In genomic region chr10:97578171-97578844, GRCh38 we compare ENCODE assay signal across 18 cellular contexts. TPM values are rescaled to one million over a fixed set of nuclear protein-coding genes. Genes with fewer than 3 reads are reported as not detected.
DNase-seq lines count a peak whose midpoint lies in the region; ATAC-seq, FAIRE-seq and TF ChIP-seq lines count a peak whose summit lies in the region.
"Had no signal": no experiment of that assay in that cellular context is flagged by ENCODE, and none has a peak within 500 bp of the region (broad histone marks: within the 10 kb centered on the region; RNA-seq: fewer than 3 reads in every experiment).

No MANE protein-coding gene starts in this region.

- WGBS in HepG2 (ENCODE audit: low lambda C conversion rate): 84% methylated on average over 33 of the region's 40 CpGs

- TF ChIP-seq POLR2A in gastrocnemius medialis (IDR thresholded peaks at IDR 0.05) (no peak), HepG2 (IDR thresholded peaks at IDR 0.05; ENCODE audit: insufficient read depth in 1 of 2, low read depth in 2 of 2, low read length in 2 of 2) (no peak)

- no peaks in the 10 kb centered on the region for H4K20me1 ChIP-seq in HepG2 (ENCODE audit: insufficient read depth, low read length)

- in situ Hi-C loops in astrocyte of the spinal cord (cut with HindIII; ENCODE audit: low sequenced_read_pairs): no loop called here
- in situ Hi-C loops in gastrocnemius medialis (cut with MboI; ENCODE audit: low sequenced_read_pairs in 4 of 4): no loop called here
- in situ Hi-C loops in HepG2 (cut with HindIII; ENCODE audit: extremely low pct_ligation_motif_present, low pct_unique_long_range_greater_than_20kb): no loop called here

- POLR2A ChIA-PET in HepG2 (lab: Yijun Ruan, JAX): no interaction called here

- no peak overlapping the region for H2AFZ ChIP-seq in HepG2 (ENCODE audit: low read length)

- intact Hi-C loops in gastrocnemius medialis (cut with DNase I; ENCODE audit: low total_unique reads): no loop called here
- intact Hi-C loops in HepG2 (cut with micrococcal nuclease; ENCODE audit: unreplicated experiment): no loop called here

- H3K4me1 ChIP-seq in gastrocnemius medialis: peaks cover 27% of the 10 kb centered on the region in 2 donors
- H3K4me1 ChIP-seq in HepG2 (ENCODE audit: insufficient read depth, low read length): peaks cover 18% of the 10 kb centered on the region

- no peak for TF ChIP-seq CTCF in astrocyte of the spinal cord (IDR thresholded peaks at IDR 0.05; ENCODE audit: low read depth, low read length)
- TF ChIP-seq CTCF in foreskin fibroblast (IDR thresholded peaks at IDR 0.05; ENCODE audit: low read depth, low read length): no peak
- TF ChIP-seq CTCF in gastrocnemius medialis (IDR thresholded peaks at IDR 0.05 in 4 of 5, conservative IDR thresholded peaks at IDR 0.05 in 1 of 5): no peak
- no peak for TF ChIP-seq CTCF in HepG2 (CRISPR knock-in tag; IDR thresholded peaks at IDR 0.05)

- H3K9ac ChIP-seq in HepG2 (ENCODE audit: insufficient read depth, low read depth, low read length): no peak overlapping the region

- H3K27me3 ChIP-seq in H7 (ENCODE audit: control insufficient read depth, insufficient read depth, low read length) (no peaks in the 10 kb centered on the region), gastrocnemius medialis (no peaks in the 10 kb centered on the region), HepG2 (ENCODE audit: control insufficient read depth in 1 of 2, insufficient read depth in 2 of 2, low read length in 2 of 2) (peaks cover 0 to 12% of the 10 kb centered on the region in 2 experiments; a peak in 1 of 5 replicates)
- H3K27me3 ChIP-seq: BE2C had no signal

- H3K36me3 ChIP-seq in H7 (replicated peaks; ENCODE audit: control insufficient read depth, insufficient read depth, low read length) (no peaks in the 10 kb centered on the region), gastrocnemius medialis (peaks cover 0 to 21% of the 10 kb centered on the region in 2 donors), HepG2 (replicated peaks in 1 of 2; ENCODE audit: control insufficient read depth in 1 of 2, insufficient read depth in 2 of 2, low read length in 2 of 2) (no peaks in the 10 kb centered on the region)
- H3K36me3 ChIP-seq: BE2C had no signal

- H3K4me3 ChIP-seq in H7 (ENCODE audit: insufficient read depth, low read depth, low read length) (no peak overlapping the region), astrocyte of the spinal cord (ENCODE audit: low read depth, low read length) (peak overlapping the region; percentile 17), foreskin fibroblast (ENCODE audit: low read depth in 1 of 2, low read length in 2 of 2) (peak overlapping the region; percentile 7 to 28), gastrocnemius medialis (no peak overlapping the region), HepG2 (replicated peaks in 1 of 3; ENCODE audit: insufficient read depth in 1 of 3, low read depth in 2 of 3, low read length in 3 of 3) (no peak overlapping the region)
- H3K4me3 ChIP-seq: K562 had no signal

- no peak overlapping the region for H3K4me2 ChIP-seq in HepG2 (ENCODE audit: low read depth, low read length)

- CTCF ChIA-PET in HepG2 (lab: Yijun Ruan, JAX; ENCODE audit: low intra/inter-chr PET ratio, low total read pairs): no interaction called here

- no peak for TF ChIP-seq RAD21 in HepG2 (CRISPR knock-in tag; IDR thresholded peaks at IDR 0.05)

- TF ChIP-seq EP300 in HepG2 (IDR thresholded peaks at IDR 0.05; ENCODE audit: low read depth in 2 of 2, low read length in 2 of 2) (no peak), HepG2 (CRISPR knock-in tag; IDR thresholded peaks at IDR 0.05; ENCODE audit: borderline replicate concordance) (no peak)

- H3K79me2 ChIP-seq in HepG2 (ENCODE audit: insufficient read depth, low read length): no peaks in the 10 kb centered on the region

- H3K27ac ChIP-seq in gastrocnemius medialis (peak overlapping the region; percentile 90 to 92 (median 91)), HepG2 (ENCODE audit: extremely low read length, insufficient read depth, low read length) (no peak overlapping the region)

- DNase-seq in H7 (peak; percentile 64), astrocyte of the spinal cord (ENCODE audit: low read depth, low spot score) (no peak), foreskin fibroblast (peak in 1 of 2 donors; percentile 27), gastrocnemius medialis (no peak), hypothalamus (lab: John Stamatoyannopoulos, UW) (no peak), glomerular visceral epithelial cell (ENCODE audit: extremely low spot score) (no peak), NCI-H1694 treated with DMSO at 0.1 percent for 48 hours (lab: John Stamatoyannopoulos, UW) (no peak), HepG2 (ENCODE audit: low spot score) (no peak)
- DNase-seq: BE2C; CD8-positive, alpha-beta T cell; HCEC 1CT; MV-4-11; NCI-H1417; NCI-H1930; NCI-H510A; NCI-H774 had no signal

- FAIRE-seq in HepG2 (lab: Jason Lieb, UNC): no peak
- FAIRE-seq: K562 had no signal

- H3K9me3 ChIP-seq in gastrocnemius medialis (no peaks in the 10 kb centered on the region), HepG2 (ENCODE audit: low read length) (no peaks in the 10 kb centered on the region)
- H3K9me3 ChIP-seq: BE2C had no signal

- ATAC-seq in gastrocnemius medialis: no peak
- ATAC-seq in HepG2: no peak
- ATAC-seq: CD8-positive, alpha-beta T cell; K562 had no signal

- no TSS peak for BruUV-seq in HepG2 (replicated peaks; lab: Mats Ljungman, UMichigan)

RNA-seq across cellular contexts. Expression of gene ANKRD2, which starts 5.7 kb away (rescaled TPM):
- total RNA-seq in H7 (2014; rRNA removed; shearing (Covaris generic)): not detected in 2 replicates
- total RNA-seq in gastrocnemius medialis: 1,000 to 10,000 TPM in 1 of 4 donors, 100 to 1,000 TPM in 3; 105 to 1,024 (median 853) TPM
- not detected in 2 replicates for total RNA-seq in HepG2 (2016; rRNA removed; fragmentation: Illumina TruSeq; extraction: Trizol)
- not detected in 2 replicates for total RNA-seq in HepG2 (2016; cell fraction: cytosol; rRNA removed; fragmentation: Illumina TruSeq; extraction: Trizol; ENCODE audit: low read depth)
- total RNA-seq in HepG2 (2016; cell fraction: insoluble cytoplasmic fraction; rRNA removed; fragmentation: Illumina TruSeq; extraction: Trizol): not detected in 2 replicates
- total RNA-seq in HepG2 (2016; cell fraction: membrane; rRNA removed; fragmentation: Illumina TruSeq; extraction: Trizol): not detected in 2 replicates
- total RNA-seq in HepG2 (2016; cell fraction: nucleus; rRNA removed; fragmentation: Illumina TruSeq; extraction: Trizol): not detected in 2 replicates
- polyA plus RNA-seq in HepG2 (2011; rRNA removed): not detected in 2 replicates
- not detected in 2 replicates for polyA plus RNA-seq in HepG2 (2011; cell fraction: cytosol; rRNA removed)
- polyA plus RNA-seq in HepG2 (2011; cell fraction: nucleus; rRNA removed): not detected in 2 replicates
- polyA plus RNA-seq in HepG2 (2012): not detected in 2 replicates
- polyA plus RNA-seq in HepG2 (2016; cell fraction: cytosol; fragmentation: Illumina TruSeq; extraction: Trizol; ENCODE audit: low read depth): not detected in 2 replicates
- polyA plus RNA-seq in HepG2 (2016; cell fraction: insoluble cytoplasmic fraction; fragmentation: Illumina TruSeq; extraction: Trizol; ENCODE audit: low read depth): not detected in 2 replicates
- polyA plus RNA-seq in HepG2 (2016; cell fraction: membrane; fragmentation: Illumina TruSeq; extraction: Trizol; ENCODE audit: low read depth): not detected in 2 replicates
- not detected in 2 replicates for polyA plus RNA-seq in HepG2 (2016; cell fraction: nucleus; fragmentation: Illumina TruSeq; extraction: Trizol; ENCODE audit: insufficient read depth, low read depth)
- 0.09 TPM in 1 of 2 replicates, not detected in the other for polyA minus RNA-seq in HepG2 (2011; rRNA and poly(A)+ RNA removed; ENCODE audit: low replicate concordance)
- polyA minus RNA-seq in HepG2 (2011; cell fraction: cytosol; rRNA and poly(A)+ RNA removed): not detected in 2 replicates
- polyA minus RNA-seq in HepG2 (2011; cell fraction: nucleus; rRNA and poly(A)+ RNA removed): not detected in 2 replicates
- total RNA-seq: CD8-positive, alpha-beta T cell; K562 had no signal
- polyA plus RNA-seq: K562 had no signal

RNA-seq across cellular contexts. Expression of gene HOGA1, which starts 5.9 kb away (rescaled TPM):
- total RNA-seq in H7 (2014; rRNA removed; shearing (Covaris generic)): 0.37 TPM in 1 of 2 replicates, not detected in the other
- 10 to 100 TPM in 1 of 4 donors, 1 to 10 TPM in 1, under 1 TPM in 2; 0.27 to 11.2 (median 4.1) TPM for total RNA-seq in gastrocnemius medialis
- total RNA-seq in HepG2 (2016; rRNA removed; fragmentation: Illumina TruSeq; extraction: Trizol): 18.8 and 19.5 TPM in 2 replicates
- 3.4 and 5.6 TPM in 2 replicates for total RNA-seq in HepG2 (2016; cell fraction: cytosol; rRNA removed; fragmentation: Illumina TruSeq; extraction: Trizol; ENCODE audit: low read depth)
- total RNA-seq in HepG2 (2016; cell fraction: insoluble cytoplasmic fraction; rRNA removed; fragmentation: Illumina TruSeq; extraction: Trizol): 18.4 and 22.7 TPM in 2 replicates
- total RNA-seq in HepG2 (2016; cell fraction: membrane; rRNA removed; fragmentation: Illumina TruSeq; extraction: Trizol): 6.7 and 7.9 TPM in 2 replicates
- 14.5 and 15.4 TPM in 2 replicates for total RNA-seq in HepG2 (2016; cell fraction: nucleus; rRNA removed; fragmentation: Illumina TruSeq; extraction: Trizol)
- 7.1 and 7.6 TPM in 2 replicates for polyA plus RNA-seq in HepG2 (2011; rRNA removed)
- 6.2 and 6.3 TPM in 2 replicates for polyA plus RNA-seq in HepG2 (2011; cell fraction: cytosol; rRNA removed)
- polyA plus RNA-seq in HepG2 (2011; cell fraction: nucleus; rRNA removed): 12.0 and 12.1 TPM in 2 replicates
- polyA plus RNA-seq in HepG2 (2012): 4.6 and 5.6 TPM in 2 replicates
- polyA plus RNA-seq in HepG2 (2016; cell fraction: cytosol; fragmentation: Illumina TruSeq; extraction: Trizol; ENCODE audit: low read depth): 2.4 and 2.7 TPM in 2 replicates
- 15.7 and 17.4 TPM in 2 replicates for polyA plus RNA-seq in HepG2 (2016; cell fraction: insoluble cytoplasmic fraction; fragmentation: Illumina TruSeq; extraction: Trizol; ENCODE audit: low read depth)
- polyA plus RNA-seq in HepG2 (2016; cell fraction: membrane; fragmentation: Illumina TruSeq; extraction: Trizol; ENCODE audit: low read depth): 3.0 and 3.6 TPM in 2 replicates
- polyA plus RNA-seq in HepG2 (2016; cell fraction: nucleus; fragmentation: Illumina TruSeq; extraction: Trizol; ENCODE audit: insufficient read depth, low read depth): 18.7 and 20.9 TPM in 2 replicates
- polyA minus RNA-seq in HepG2 (2011; rRNA and poly(A)+ RNA removed; ENCODE audit: low replicate concordance): 1.9 and 7.8 TPM in 2 replicates
- polyA minus RNA-seq in HepG2 (2011; cell fraction: cytosol; rRNA and poly(A)+ RNA removed): 2.8 and 3.5 TPM in 2 replicates
- polyA minus RNA-seq in HepG2 (2011; cell fraction: nucleus; rRNA and poly(A)+ RNA removed): 9.0 and 9.3 TPM in 2 replicates
- total RNA-seq: CD8-positive, alpha-beta T cell; K562 had no signal
- polyA plus RNA-seq: K562 had no signal

RNA-seq across cellular contexts. Expression of gene C10orf62, which starts 11.2 kb away (rescaled TPM):
- total RNA-seq in H7 (2014; rRNA removed; shearing (Covaris generic)): not detected in 2 replicates
- under 1 TPM in 2 of 4 donors, not detected in 2; 0.41 to 0.55 TPM for total RNA-seq in gastrocnemius medialis
- 0.28 and 1.6 TPM in 2 replicates for total RNA-seq in HepG2 (2016; rRNA removed; fragmentation: Illumina TruSeq; extraction: Trizol)
- total RNA-seq in HepG2 (2016; cell fraction: cytosol; rRNA removed; fragmentation: Illumina TruSeq; extraction: Trizol; ENCODE audit: low read depth): not detected in 2 replicates
- 0.42 and 1.9 TPM in 2 replicates for total RNA-seq in HepG2 (2016; cell fraction: insoluble cytoplasmic fraction; rRNA removed; fragmentation: Illumina TruSeq; extraction: Trizol)
- total RNA-seq in HepG2 (2016; cell fraction: membrane; rRNA removed; fragmentation: Illumina TruSeq; extraction: Trizol): 0.15 TPM in 1 of 2 replicates, not detected in the other
- total RNA-seq in HepG2 (2016; cell fraction: nucleus; rRNA removed; fragmentation: Illumina TruSeq; extraction: Trizol): 3.1 and 3.7 TPM in 2 replicates
- 0.61 and 0.74 TPM in 2 replicates for polyA plus RNA-seq in HepG2 (2011; rRNA removed)
- 0.08 and 0.21 TPM in 2 replicates for polyA plus RNA-seq in HepG2 (2011; cell fraction: cytosol; rRNA removed)
- polyA plus RNA-seq in HepG2 (2011; cell fraction: nucleus; rRNA removed): 2.6 and 3.1 TPM in 2 replicates
- 0.21 and 0.27 TPM in 2 replicates for polyA plus RNA-seq in HepG2 (2012)
- 0.22 TPM in 1 of 2 replicates, not detected in the other for polyA plus RNA-seq in HepG2 (2016; cell fraction: cytosol; fragmentation: Illumina TruSeq; extraction: Trizol; ENCODE audit: low read depth)
- polyA plus RNA-seq in HepG2 (2016; cell fraction: insoluble cytoplasmic fraction; fragmentation: Illumina TruSeq; extraction: Trizol; ENCODE audit: low read depth): 0.27 and 0.39 TPM in 2 replicates
- polyA plus RNA-seq in HepG2 (2016; cell fraction: membrane; fragmentation: Illumina TruSeq; extraction: Trizol; ENCODE audit: low read depth): not detected in 2 replicates
- polyA plus RNA-seq in HepG2 (2016; cell fraction: nucleus; fragmentation: Illumina TruSeq; extraction: Trizol; ENCODE audit: insufficient read depth, low read depth): 1.4 and 1.5 TPM in 2 replicates
- 1.6 and 3.3 TPM in 2 replicates for polyA minus RNA-seq in HepG2 (2011; rRNA and poly(A)+ RNA removed; ENCODE audit: low replicate concordance)
- polyA minus RNA-seq in HepG2 (2011; cell fraction: cytosol; rRNA and poly(A)+ RNA removed): not detected in 2 replicates
- polyA minus RNA-seq in HepG2 (2011; cell fraction: nucleus; rRNA and poly(A)+ RNA removed): 5.2 and 5.8 TPM in 2 replicates
- total RNA-seq: CD8-positive, alpha-beta T cell; K562 had no signal
- polyA plus RNA-seq: AG04450, K562 had no signal

RNA-seq across cellular contexts. Expression of gene MORN4, which starts 55.0 kb away (rescaled TPM):
- total RNA-seq in H7 (2014; rRNA removed; shearing (Covaris generic)): 12.0 and 13.7 TPM in 2 replicates
- total RNA-seq in gastrocnemius medialis (1 to 10 TPM in 3 of 4 donors, under 1 TPM in 1; 0.51 to 8.7 (median 2.1) TPM), HepG2 (2016; rRNA removed; fragmentation: Illumina TruSeq; extraction: Trizol) (3.4 and 4.2 TPM in 2 replicates)
- 3.2 and 5.3 TPM in 2 replicates for total RNA-seq in HepG2 (2016; cell fraction: cytosol; rRNA removed; fragmentation: Illumina TruSeq; extraction: Trizol; ENCODE audit: low read depth)
- total RNA-seq in HepG2 (2016; cell fraction: insoluble cytoplasmic fraction; rRNA removed; fragmentation: Illumina TruSeq; extraction: Trizol): 4.6 and 5.2 TPM in 2 replicates
- total RNA-seq in HepG2 (2016; cell fraction: membrane; rRNA removed; fragmentation: Illumina TruSeq; extraction: Trizol): 6.1 and 6.3 TPM in 2 replicates
- 1.6 and 3.0 TPM in 2 replicates for total RNA-seq in HepG2 (2016; cell fraction: nucleus; rRNA removed; fragmentation: Illumina TruSeq; extraction: Trizol)
- 9.1 and 10.8 TPM in 2 replicates for polyA plus RNA-seq in HepG2 (2011; rRNA removed)
- 7.3 and 11.8 TPM in 2 replicates for polyA plus RNA-seq in HepG2 (2011; cell fraction: cytosol; rRNA removed)
- polyA plus RNA-seq in HepG2 (2011; cell fraction: nucleus; rRNA removed): 4.4 and 5.7 TPM in 2 replicates
- polyA plus RNA-seq in HepG2 (2012): 7.4 and 10.4 TPM in 2 replicates
- polyA plus RNA-seq in HepG2 (2016; cell fraction: cytosol; fragmentation: Illumina TruSeq; extraction: Trizol; ENCODE audit: low read depth): 7.7 and 8.5 TPM in 2 replicates
- polyA plus RNA-seq in HepG2 (2016; cell fraction: insoluble cytoplasmic fraction; fragmentation: Illumina TruSeq; extraction: Trizol; ENCODE audit: low read depth): 9.6 and 10.3 TPM in 2 replicates
- polyA plus RNA-seq in HepG2 (2016; cell fraction: membrane; fragmentation: Illumina TruSeq; extraction: Trizol; ENCODE audit: low read depth): 9.0 and 9.4 TPM in 2 replicates
- 7.8 and 8.8 TPM in 2 replicates for polyA plus RNA-seq in HepG2 (2016; cell fraction: nucleus; fragmentation: Illumina TruSeq; extraction: Trizol; ENCODE audit: insufficient read depth, low read depth)
- 2.2 and 3.4 TPM in 2 replicates for polyA minus RNA-seq in HepG2 (2011; rRNA and poly(A)+ RNA removed; ENCODE audit: low replicate concordance)
- 1.2 and 2.5 TPM in 2 replicates for polyA minus RNA-seq in HepG2 (2011; cell fraction: cytosol; rRNA and poly(A)+ RNA removed)
- 2.9 and 3.7 TPM in 2 replicates for polyA minus RNA-seq in HepG2 (2011; cell fraction: nucleus; rRNA and poly(A)+ RNA removed)
- total RNA-seq: CD8-positive, alpha-beta T cell had no signal

Comparison
In these comparisons a context has a peak if more than half of its experiments do, and no peak if none do; other contexts are left out.
1. H3K4me3 ChIP-seq: peak in astrocyte of the spinal cord (single experiment) and foreskin fibroblast (2 of 2); none in H7 (single experiment), gastrocnemius medialis (0 of 4) and HepG2 (0 of 3).
2. RNA of gene ANKRD2, which starts 5.7 kb away (total RNA-seq): 105 to 1,024 TPM in gastrocnemius medialis; not detected in H7 and not detected in HepG2; every median in the first group is over 100 times any median in the second.